In genomic region chr7:152618427-152618826, GRCh38 we compare ENCODE assay signal across 29 cellular contexts. TPM values are rescaled to one million over a fixed set of nuclear protein-coding genes. Genes with fewer than 3 reads are reported as not detected.
A peak's percentile ranks its signal among the peaks of the same experiment; 100 is the strongest.
DNase-seq lines count a peak whose midpoint lies in the region; ATAC-seq, FAIRE-seq and TF ChIP-seq lines count a peak whose summit lies in the region.
"Had no signal": no experiment of that assay in that cellular context is flagged by ENCODE, and none has a peak within 500 bp of the region (broad histone marks: within the 10 kb centered on the region; RNA-seq: fewer than 3 reads in every experiment).

No MANE protein-coding gene starts in this region.

- DNase-seq in K562 (ENCODE audit: extremely low read depth in 1 of 4, low spot score in 3 of 4): no peak
- DNase-seq in AG08396 (ENCODE audit: low spot score): no peak
- DNase-seq: 8988T; ACHN; AML-193; BE2C; C1 segment of cervical spinal cord; Caco-2; Calu3; CD4-positive, alpha-beta memory T cell; CD4-positive, alpha-beta T cell; CD4-positive, CD25-positive, alpha-beta regulatory T cell; CD8-positive, alpha-beta memory T cell; CD8-positive, alpha-beta T cell; COR-L47; DMS 273 treated with DMSO at 0.1 percent for 48 hours; DMS153; DMS53; DMS79; DMS79 treated with DMSO at 0.1 percent for 48 hours; DND-41; EL had no signal

- H3K9ac ChIP-seq in K562 (ENCODE audit: insufficient read depth in 1 of 2, low read depth in 2 of 2, low read length in 2 of 2): no peak overlapping the region
- H3K9ac ChIP-seq: BLaER1; BLaER1 treated with 17β-estradiol and CSF1 and Interleukin-3, amounts not matched to agents 10 nM and 100 nM had no signal

- no peaks in the 10 kb centered on the region for H3K36me3 ChIP-seq in K562 (ENCODE audit: control insufficient read depth, insufficient read depth, low read length)
- H3K36me3 ChIP-seq: BE2C; BLaER1; BLaER1 treated with 17β-estradiol and CSF1 and Interleukin-3, amounts not matched to agents 10 nM and 100 nM had no signal

- CTCF ChIA-PET in K562 (lab: Yijun Ruan, JAX; ENCODE audit: low intra/inter-chr PET ratio): no interaction called here

- no peak for TF ChIP-seq POLR2A in K562 (conservative IDR thresholded peaks at IDR 0.05)

- intact Hi-C loops in K562 (cut with micrococcal nuclease): no loop called here

- no peaks in the 10 kb centered on the region for H3K79me2 ChIP-seq in K562 (ENCODE audit: control insufficient read depth, insufficient read depth, low read length)

- POLR2A ChIA-PET in K562 (lab: Yijun Ruan, JAX): interaction anchor here (0.6 kb wide), 1 partner anchor 261 kb away, joined by 3 read pairs; no protein-coding TSS in a partner anchor

- no TSS peak for BruUV-seq in K562 (replicated peaks; lab: Mats Ljungman, UMichigan)

- TF ChIP-seq CTCF in K562 (IDR thresholded peaks at IDR 0.05 in 2 of 3, conservative IDR thresholded peaks at IDR 0.05 in 1 of 3; ENCODE audit: insufficient read depth in 2 of 3, low read depth in 1 of 3, low read length in 3 of 3): no peak

- no peak for TF ChIP-seq RAD21 in K562 (CRISPR knock-in tag; conservative IDR thresholded peaks at IDR 0.05 in 1 of 2, IDR thresholded peaks at IDR 0.05 in 1 of 2)

- WGBS in K562 (ENCODE audit: insufficient coverage, low coverage, missing lambda C conversion rate): 34% methylated on average over 5 of the region's 5 CpGs

- H3K9me3 ChIP-seq in K562 (replicated peaks; ENCODE audit: control insufficient read depth, insufficient read depth, low read depth, low read length): no peaks in the 10 kb centered on the region
- H3K9me3 ChIP-seq: A549, Caco-2 had no signal

- no peak overlapping the region for H3K27ac ChIP-seq in K562 (ENCODE audit: extremely low read depth, low read depth, low read length)
- H3K27ac ChIP-seq: 22Rv1; A549; BLaER1; BLaER1 treated with 17β-estradiol and CSF1 and Interleukin-3, amounts not matched to agents 10 nM and 100 nM; C4-2B had no signal

- H2AFZ ChIP-seq in K562 (ENCODE audit: low read depth, low read length): no peak overlapping the region

- peak; percentile 66 for ATAC-seq in K562
- ATAC-seq: A549; CD8-positive, alpha-beta T cell had no signal

- H4K20me1 ChIP-seq in K562 (replicated peaks; ENCODE audit: control insufficient read depth, insufficient read depth, low read length): no peaks in the 10 kb centered on the region
- H4K20me1 ChIP-seq: BLaER1; BLaER1 treated with 17β-estradiol and CSF1 and Interleukin-3, amounts not matched to agents 10 nM and 100 nM had no signal

- no peaks in the 10 kb centered on the region for H3K9me1 ChIP-seq in K562 (ENCODE audit: control insufficient read depth, insufficient read depth, low read length)

- H3K27me3 ChIP-seq in K562 (ENCODE audit: control insufficient read depth in 2 of 2, insufficient read depth in 2 of 2, low read length in 2 of 2): peaks cover 6 to 19% of the 10 kb centered on the region in 2 experiments; a peak in 4 of 5 replicates
- H3K27me3 ChIP-seq: BE2C; BLaER1; BLaER1 treated with 17β-estradiol and CSF1 and Interleukin-3, amounts not matched to agents 10 nM and 100 nM had no signal

- no peak overlapping the region for H3K4me3 ChIP-seq in K562
- H3K4me3 ChIP-seq: A549; BLaER1; BLaER1 treated with 17β-estradiol and CSF1 and Interleukin-3, amounts not matched to agents 10 nM and 100 nM had no signal

- no peak for FAIRE-seq in K562 (lab: Jason Lieb, UNC)
- FAIRE-seq: A204.1, A549, D721Med had no signal

- H3K4me1 ChIP-seq in K562 (replicated peaks in 1 of 2; ENCODE audit: control insufficient read depth in 2 of 2, insufficient read depth in 2 of 2, low read length in 2 of 2): peaks cover 0 to 3% of the 10 kb centered on the region in 2 experiments; a peak in 2 of 5 replicates
- H3K4me1 ChIP-seq: A549, Caco-2 had no signal

- H3K4me2 ChIP-seq in K562 (ENCODE audit: insufficient read depth, low read length): no peak overlapping the region
- H3K4me2 ChIP-seq: A549; BLaER1; BLaER1 treated with 17β-estradiol and CSF1 and Interleukin-3, amounts not matched to agents 10 nM and 100 nM had no signal

- TF ChIP-seq EP300 in K562 (IDR thresholded peaks at IDR 0.05; ENCODE audit: low read length): peak; percentile 10; the same call in 1 of the 2 replicates

- in situ Hi-C loops in K562 (cut with MboI): no loop called here

TF ChIP-seq in K562, 482 proteins besides CTCF, POLR2A, EP300 and RAD21:
- TF ChIP-seq TRIM24 (IDR thresholded peaks at IDR 0.05) (peak; percentile 25 to 71; a peak in 2 of 4 replicates), ZNF217 (CRISPR knock-in tag; IDR thresholded peaks at IDR 0.05) (no peak), CEBPG (CRISPR knock-in tag; IDR thresholded peaks at IDR 0.05) (no peak), CEBPG (tag; conservative IDR thresholded peaks at IDR 0.05 in 1 of 2, IDR thresholded peaks at IDR 0.05 in 1 of 2) (peak in 1 of 2 experiments; percentile 66; a peak in 2 of 4 replicates)

RNA-seq across cellular contexts. Expression of gene XRCC2, which starts 57.5 kb away (rescaled TPM):
- total RNA-seq in K562 (2011; cell fraction: chromatin; rRNA removed; ENCODE audit: low replicate concordance): 29.4 and 103 TPM in 2 replicates
- 20.0 and 29.2 TPM in 2 replicates for total RNA-seq in K562 (2011; cell fraction: nucleolus; rRNA removed)
- 43.2 and 46.0 TPM in 2 replicates for total RNA-seq in K562 (2011; cell fraction: nucleoplasm; rRNA removed)
- 35.1 and 38.1 TPM in 2 replicates for total RNA-seq in K562 (2014; rRNA removed)
- total RNA-seq in K562 (2014; rRNA removed; fragmentation: Illumina TruSeq; extraction: Trizol): 58.0 and 62.1 TPM in 2 replicates
- total RNA-seq in K562 (2015; rRNA removed; fragmentation: Illumina TruSeq; extraction: Trizol): 46.5 and 52.0 TPM in 2 replicates
- total RNA-seq in K562 (2021): 36.8 and 37.6 TPM in 2 replicates
- 27.8 and 39.8 TPM in 2 replicates for polyA plus RNA-seq in K562 (2011; rRNA removed)
- 12.6 and 14.0 TPM in 2 replicates for polyA plus RNA-seq in K562 (2011; cell fraction: cytosol; rRNA removed)
- polyA plus RNA-seq in K562 (2011; cell fraction: nucleus; rRNA removed): 39.3 and 59.9 TPM in 2 replicates
- polyA plus RNA-seq in K562 (2012): 21.2 and 21.9 TPM in 2 replicates
- polyA plus RNA-seq in K562 (2014; fragmentation: Illumina TruSeq; extraction: Trizol): 47.4 and 55.9 TPM in 2 replicates
- 10 to 100 TPM; 16.2 to 22.4 TPM for polyA plus RNA-seq in K562 (2014; fragmentation: Nextera tagmentation; extraction: Ambion mirVana)
- polyA plus RNA-seq in K562 (2014; rRNA removed): 46.1 and 51.9 TPM in 2 replicates
- polyA minus RNA-seq in K562 (2011; rRNA and poly(A)+ RNA removed): 36.0 and 43.9 TPM in 2 replicates
- polyA minus RNA-seq in K562 (2011; cell fraction: cytosol; rRNA and poly(A)+ RNA removed): 9.5 and 15.1 TPM in 2 replicates
- 25.3 and 28.5 TPM in 2 replicates for polyA minus RNA-seq in K562 (2011; cell fraction: nucleus; rRNA and poly(A)+ RNA removed)
